Comparison of ENCODE assay signal across 1 cellular context in the genomic region with DNA sequence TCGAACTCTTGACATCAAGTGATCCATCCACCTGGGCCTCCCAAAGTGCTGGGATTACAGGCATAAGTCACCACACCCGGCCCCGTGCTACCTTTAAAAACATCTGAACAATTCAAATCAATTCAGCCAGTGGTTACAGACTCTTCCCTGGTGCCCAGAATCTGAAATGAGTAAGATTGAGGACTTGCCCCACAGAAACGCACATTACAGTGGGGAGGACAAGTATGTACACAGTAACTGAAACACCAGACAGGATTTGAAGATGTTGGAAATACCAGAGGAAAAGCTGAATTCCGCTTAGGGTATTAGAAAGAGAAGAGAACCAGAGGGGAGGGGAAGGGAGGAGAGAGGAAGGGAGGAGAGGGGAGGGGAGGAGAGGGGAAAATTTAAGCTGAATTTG.
TF ChIP-seq lines count a peak whose summit lies in the region.

No MANE protein-coding gene starts in this region.

TF ChIP-seq in GM12878, 131 proteins besides CTCF, POLR2A, EP300 and RAD21 (continued from another document):
- TF ChIP-seq WRNIP1 (IDR thresholded peaks at IDR 0.05; ENCODE audit: borderline replicate concordance, low read depth, low read length) = no peak
- no peak for TF ChIP-seq BHLHE40 (IDR thresholded peaks at IDR 0.05; ENCODE audit: borderline replicate concordance in 1 of 2, low read depth in 2 of 2, low read length in 1 of 2)
- TF ChIP-seq RELB (IDR thresholded peaks at IDR 0.05; ENCODE audit: low read depth) = no peak
TF ChIP-seq in GM12878: peak in this region for 0.
